Comparison of ENCODE assay signal across 8 cellular contexts in genomic region chr20:56995635-56996075, GRCh38.
DNase-seq lines count a peak whose midpoint lies in the region; ATAC-seq and TF ChIP-seq lines count a peak whose summit lies in the region.

No MANE protein-coding gene starts in this region.

- no peak overlapping the region for H3K27ac Mint-ChIP-seq in osteocyte (ENCODE audit: unreplicated experiment)

- DNase-seq in NCI-H82 (lab: John Stamatoyannopoulos, UW) (peak; percentile 54), NCI-H82 treated with DMSO at 0.1 percent for 48 hours (lab: John Stamatoyannopoulos, UW; ENCODE audit: unreplicated experiment) (no peak), T47D (ENCODE audit: low read depth in 1 of 2, low spot score in 1 of 2) (peak; percentile 71 to 75), osteocyte (ENCODE audit: extremely low spot score, unreplicated experiment) (no peak), amniotic stem cell (lab: John Stamatoyannopoulos, UW) (no peak)

- in situ Hi-C loops in T47D (cut with HindIII; ENCODE audit: low pct_unique_long_range_greater_than_20kb, low sequenced_read_pairs): no loop called here

- ATAC-seq in HG03095 (IDR thresholded peaks at IDR 0.05; ENCODE audit: unreplicated experiment) (no peak), HG02571 (IDR thresholded peaks at IDR 0.05; ENCODE audit: unreplicated experiment) (no peak)

- no peaks in the 10 kb centered on the region for H3K9me3 Mint-ChIP-seq in osteocyte (ENCODE audit: unreplicated experiment)

- peak; percentile 39 for TF ChIP-seq RAD21 in Ishikawa (IDR thresholded peaks at IDR 0.05; ENCODE audit: low read depth)

- TF ChIP-seq CTCF in osteocyte (IDR thresholded peaks at IDR 0.05): peak; percentile 62

- H3K4me1 Mint-ChIP-seq in osteocyte (ENCODE audit: unreplicated experiment): peaks cover 6% of the 10 kb centered on the region

- H3K36me3 Mint-ChIP-seq in osteocyte (ENCODE audit: unreplicated experiment): peaks cover 2% of the 10 kb centered on the region

- no peak for TF ChIP-seq EP300 in Ishikawa (IDR thresholded peaks at IDR 0.05; ENCODE audit: borderline replicate concordance)

- no peaks in the 10 kb centered on the region for H3K27me3 Mint-ChIP-seq in osteocyte (ENCODE audit: unreplicated experiment)

- H3K4me3 Mint-ChIP-seq in osteocyte (ENCODE audit: unreplicated experiment): no peak overlapping the region

TF ChIP-seq in Ishikawa, 13 proteins besides CTCF, POLR2A, EP300 and RAD21:
- TF ChIP-seq CREB1 (IDR thresholded peaks at IDR 0.05; ENCODE audit: low read depth): no peak
- no peak for TF ChIP-seq YY1 (IDR thresholded peaks at IDR 0.05; ENCODE audit: low read depth)
- TF ChIP-seq MAX (IDR thresholded peaks at IDR 0.05): no peak
- TF ChIP-seq ZBTB7A (IDR thresholded peaks at IDR 0.05; ENCODE audit: low read depth): no peak
- no peak for TF ChIP-seq CEBPB (IDR thresholded peaks at IDR 0.05)
- TF ChIP-seq, protein P1, sequence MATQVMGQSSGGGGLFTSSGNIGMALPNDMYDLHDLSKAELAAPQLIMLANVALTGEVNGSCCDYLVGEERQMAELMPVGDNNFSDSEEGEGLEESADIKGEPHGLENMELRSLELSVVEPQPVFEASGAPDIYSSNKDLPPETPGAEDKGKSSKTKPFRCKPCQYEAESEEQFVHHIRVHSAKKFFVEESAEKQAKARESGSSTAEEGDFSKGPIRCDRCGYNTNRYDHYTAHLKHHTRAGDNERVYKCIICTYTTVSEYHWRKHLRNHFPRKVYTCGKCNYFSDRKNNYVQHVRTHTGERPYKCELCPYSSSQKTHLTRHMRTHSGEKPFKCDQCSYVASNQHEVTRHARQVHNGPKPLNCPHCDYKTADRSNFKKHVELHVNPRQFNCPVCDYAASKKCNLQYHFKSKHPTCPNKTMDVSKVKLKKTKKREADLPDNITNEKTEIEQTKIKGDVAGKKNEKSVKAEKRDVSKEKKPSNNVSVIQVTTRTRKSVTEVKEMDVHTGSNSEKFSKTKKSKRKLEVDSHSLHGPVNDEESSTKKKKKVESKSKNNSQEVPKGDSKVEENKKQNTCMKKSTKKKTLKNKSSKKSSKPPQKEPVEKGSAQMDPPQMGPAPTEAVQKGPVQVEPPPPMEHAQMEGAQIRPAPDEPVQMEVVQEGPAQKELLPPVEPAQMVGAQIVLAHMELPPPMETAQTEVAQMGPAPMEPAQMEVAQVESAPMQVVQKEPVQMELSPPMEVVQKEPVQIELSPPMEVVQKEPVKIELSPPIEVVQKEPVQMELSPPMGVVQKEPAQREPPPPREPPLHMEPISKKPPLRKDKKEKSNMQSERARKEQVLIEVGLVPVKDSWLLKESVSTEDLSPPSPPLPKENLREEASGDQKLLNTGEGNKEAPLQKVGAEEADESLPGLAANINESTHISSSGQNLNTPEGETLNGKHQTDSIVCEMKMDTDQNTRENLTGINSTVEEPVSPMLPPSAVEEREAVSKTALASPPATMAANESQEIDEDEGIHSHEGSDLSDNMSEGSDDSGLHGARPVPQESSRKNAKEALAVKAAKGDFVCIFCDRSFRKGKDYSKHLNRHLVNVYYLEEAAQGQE (IDR thresholded peaks at IDR 0.05; ENCODE audit: low read depth): no peak
- no peak for TF ChIP-seq FOXM1 (IDR thresholded peaks at IDR 0.05; ENCODE audit: borderline replicate concordance, low read depth)

Comparison
In these comparisons a context has a peak if more than half of its experiments do, and no peak if none do; other contexts are left out.
1. DNase-seq: peak in NCI-H82 (single experiment) and T47D (2 of 2); none in NCI-H82 treated with DMSO at 0.1 percent for 48 hours (single experiment), osteocyte (single experiment) and amniotic stem cell (single experiment).